In genomic region chr4:168475745-168476144, GRCh38 we compare ENCODE assay signal across 12 cellular contexts. TPM values are rescaled to one million over a fixed set of nuclear protein-coding genes. Genes with fewer than 3 reads are reported as not detected.
A peak's percentile ranks its signal among the peaks of the same experiment; 100 is the strongest.
DNase-seq lines count a peak whose midpoint lies in the region; ATAC-seq, FAIRE-seq and TF ChIP-seq lines count a peak whose summit lies in the region.
"Had no signal": no experiment of that assay in that cellular context is flagged by ENCODE, and none has a peak within 500 bp of the region (broad histone marks: within the 10 kb centered on the region; RNA-seq: fewer than 3 reads in every experiment).

No MANE protein-coding gene starts in this region.

- H3K36me3 ChIP-seq in BE2C (no peaks in the 10 kb centered on the region), keratinocyte (ENCODE audit: control insufficient read depth in 2 of 2, extremely low read depth in 1 of 2, insufficient read depth in 2 of 2, low read length in 2 of 2) (peaks cover 0 to 5% of the 10 kb centered on the region in 2 experiments)

- TF ChIP-seq CTCF in BE2C (IDR thresholded peaks at IDR 0.05; ENCODE audit: low read depth, low read length) = no peak
- TF ChIP-seq CTCF in activated CD8-positive, alpha-beta T cell treated with anti-CD3 and anti-CD28 coated beads for 36 hours (IDR thresholded peaks at IDR 0.05) = no peak
- TF ChIP-seq CTCF in keratinocyte (optimal IDR thresholded peaks at IDR 0.05 in 1 of 3, IDR thresholded peaks at IDR 0.05 in 1 of 3, conservative IDR thresholded peaks at IDR 0.05 in 1 of 3; ENCODE audit: extremely low read depth in 1 of 3, insufficient read depth in 2 of 3, low read length in 3 of 3) = no peak

- H3K9me3 ChIP-seq in BE2C (no peaks in the 10 kb centered on the region), keratinocyte (ENCODE audit: control insufficient read depth, low read depth, low read length) (no peaks in the 10 kb centered on the region)
- H3K9me3 ChIP-seq: neutrophil had no signal

- H3K9ac ChIP-seq in keratinocyte (ENCODE audit: control insufficient read depth, extremely low read depth, insufficient read depth, low read length) = no peak overlapping the region

- POLR2A ChIA-PET in activated CD8-positive, alpha-beta T cell treated with anti-CD3 and anti-CD28 coated beads for 36 hours (lab: Charles Lee) = interaction anchor here (1.4 kb wide), 1 partner anchor 157 kb away, joined by 3 read pairs; the partner anchor contains the start of gene DDX60

- peak; percentile 41 for ATAC-seq in activated CD8-positive, alpha-beta T cell treated with anti-CD3 and anti-CD28 coated beads for 36 hours
- no peak for ATAC-seq in esophagus mucosa

- H3K4me1 ChIP-seq in BE2C (peaks cover 7% of the 10 kb centered on the region), keratinocyte (ENCODE audit: control insufficient read depth, extremely low read depth, insufficient read depth, low read length) (peaks cover 10% of the 10 kb centered on the region)

- no peaks in the 10 kb centered on the region for H3K9me3 Mint-ChIP-seq in activated CD8-positive, alpha-beta T cell treated with anti-CD3 and anti-CD28 coated beads for 36 hours

- peaks cover 13% of the 10 kb centered on the region for H3K36me3 Mint-ChIP-seq in activated CD8-positive, alpha-beta T cell treated with anti-CD3 and anti-CD28 coated beads for 36 hours (ENCODE audit: low read depth)

- no peak overlapping the region for H3K4me3 Mint-ChIP-seq in activated CD8-positive, alpha-beta T cell treated with anti-CD3 and anti-CD28 coated beads for 36 hours

- H3K4me3 ChIP-seq in BE2C (ENCODE audit: low read depth, low read length) (no peak overlapping the region), keratinocyte (ENCODE audit: control insufficient read depth in 2 of 3, extremely low read depth in 1 of 3, insufficient read depth in 2 of 3, low read depth in 1 of 3, low read length in 3 of 3) (no peak overlapping the region)

- DNase-seq in BE2C (peak; percentile 26), ELR (ENCODE audit: low read depth) (peak; percentile 62), keratinocyte (ENCODE audit: low read depth, low spot score) (no peak), NAMALWA (ENCODE audit: low spot score) (no peak), CD1c-positive myeloid dendritic cell (ENCODE audit: extremely low spot score) (no peak)
- DNase-seq in activated CD8-positive, alpha-beta T cell treated with anti-CD3 and anti-CD28 coated beads for 36 hours = peak; percentile 57
- DNase-seq: anterior cingulate cortex, kidney, NCI-H2081 treated with DMSO at 0.1 percent for 48 hours had no signal

- peak overlapping the region; percentile 11 for H3K27ac ChIP-seq in keratinocyte (ENCODE audit: control insufficient read depth, insufficient read depth, low read length)
- H3K27ac ChIP-seq: VCaP had no signal

- dilution Hi-C loops in keratinocyte (cut with MboI; ENCODE audit: extremely low pct_ligation_motif_present, low sequenced_read_pairs) = no loop called here

- no peaks in the 10 kb centered on the region for H3K27me3 ChIP-seq in BE2C
- H3K27me3 ChIP-seq in keratinocyte (ENCODE audit: control insufficient read depth, extremely low read depth, insufficient read depth, low read length) = no peaks in the 10 kb centered on the region
- H3K27me3 ChIP-seq: neutrophil had no signal

- H3K27ac Mint-ChIP-seq in activated CD8-positive, alpha-beta T cell treated with anti-CD3 and anti-CD28 coated beads for 36 hours = no peak overlapping the region

- no peak overlapping the region for H3K4me2 ChIP-seq in keratinocyte (ENCODE audit: control insufficient read depth, extremely low read depth, insufficient read depth, low read depth, low read length)

- CTCF ChIA-PET in activated CD8-positive, alpha-beta T cell treated with anti-CD3 and anti-CD28 coated beads for 36 hours (lab: Charles Lee) = interaction anchor here (1.1 kb wide), 1 partner anchor 36 kb away, joined by 3 read pairs; no protein-coding TSS in a partner anchor

- peaks cover 6% of the 10 kb centered on the region for H3K79me2 ChIP-seq in keratinocyte (ENCODE audit: control insufficient read depth, insufficient read depth, low read length)

- no peaks in the 10 kb centered on the region for H3K27me3 Mint-ChIP-seq in activated CD8-positive, alpha-beta T cell treated with anti-CD3 and anti-CD28 coated beads for 36 hours

- intact Hi-C loops in activated CD8-positive, alpha-beta T cell treated with anti-CD3 and anti-CD28 coated beads for 36 hours (cut with micrococcal nuclease) = no loop called here

- no peak overlapping the region for H2AFZ ChIP-seq in keratinocyte (ENCODE audit: control insufficient read depth, low read length)

- FAIRE-seq in keratinocyte (lab: Jason Lieb, UNC) = peak; percentile 79

- no peaks in the 10 kb centered on the region for H4K20me1 ChIP-seq in keratinocyte (ENCODE audit: control insufficient read depth, extremely low read depth, insufficient read depth, low read length)

- no peaks in the 10 kb centered on the region for H3K9me1 ChIP-seq in keratinocyte (ENCODE audit: control insufficient read depth, extremely low read depth, insufficient read depth, low read length)

- H3K4me1 Mint-ChIP-seq in activated CD8-positive, alpha-beta T cell treated with anti-CD3 and anti-CD28 coated beads for 36 hours (ENCODE audit: low read depth) = peaks cover 46% of the 10 kb centered on the region

RNA-seq across cellular contexts. Expression of gene DDX60L, which starts 4.5 kb away (rescaled TPM):
- polyA plus RNA-seq in BE2C (2012; ENCODE audit: insufficient read depth, insufficient read length, low read depth) = 1.3 TPM
- total RNA-seq in activated CD8-positive, alpha-beta T cell treated with anti-CD3 and anti-CD28 coated beads for 36 hours = 1 to 10 TPM; 7.4 to 7.5 TPM
- 20.9 to 33.6 TPM (median 23.2 TPM) in 3 replicates for polyA plus RNA-seq in keratinocyte
- polyA plus RNA-seq in keratinocyte (2011; ENCODE audit: low read depth) = 3.1 TPM
- 7.2 and 18.2 TPM in 2 replicates for polyA plus RNA-seq in keratinocyte (2011; cell fraction: cytosol; rRNA removed)
- polyA plus RNA-seq in keratinocyte (2011; cell fraction: nucleus; rRNA removed) = 37.2 and 49.9 TPM in 2 replicates
- 2.8 and 19.9 TPM in 2 replicates for polyA plus RNA-seq in keratinocyte (2012; ENCODE audit: low replicate concordance)
- 12.6 to 43.9 TPM (median 28.2 TPM) in 3 replicates for polyA minus RNA-seq in keratinocyte
- 14.4 TPM for polyA minus RNA-seq in keratinocyte (2011; cell fraction: cytosol; rRNA and poly(A)+ RNA removed)
- polyA minus RNA-seq in keratinocyte (2011; cell fraction: nucleus; rRNA and poly(A)+ RNA removed) = 66.7 and 96.2 TPM in 2 replicates
- 4.6 TPM for total RNA-seq in esophagus mucosa

RNA-seq across cellular contexts. Expression of gene PALLD, which starts 21.1 kb away (rescaled TPM):
- 5.5 TPM for polyA plus RNA-seq in BE2C (2012; ENCODE audit: insufficient read depth, insufficient read length, low read depth)
- under 1 TPM; 0.41 to 0.60 TPM for total RNA-seq in activated CD8-positive, alpha-beta T cell treated with anti-CD3 and anti-CD28 coated beads for 36 hours
- 83.5 to 152 TPM (median 136 TPM) in 3 replicates for polyA plus RNA-seq in keratinocyte
- 223 TPM for polyA plus RNA-seq in keratinocyte (2011; ENCODE audit: low read depth)
- polyA plus RNA-seq in keratinocyte (2011; cell fraction: cytosol; rRNA removed) = 142 and 178 TPM in 2 replicates
- 226 and 245 TPM in 2 replicates for polyA plus RNA-seq in keratinocyte (2011; cell fraction: nucleus; rRNA removed)
- 131 and 170 TPM in 2 replicates for polyA plus RNA-seq in keratinocyte (2012; ENCODE audit: low replicate concordance)
- polyA minus RNA-seq in keratinocyte = 116 to 231 TPM (median 181 TPM) in 3 replicates
- 139 TPM for polyA minus RNA-seq in keratinocyte (2011; cell fraction: cytosol; rRNA and poly(A)+ RNA removed)
- 133 and 295 TPM in 2 replicates for polyA minus RNA-seq in keratinocyte (2011; cell fraction: nucleus; rRNA and poly(A)+ RNA removed)
- total RNA-seq in esophagus mucosa = 70.1 TPM

Comparison
In these comparisons a context has a peak if more than half of its experiments do, and no peak if none do; other contexts are left out.
1. DNase-seq: peak in BE2C (single experiment), ELR (single experiment) and activated CD8-positive, alpha-beta T cell treated with anti-CD3 and anti-CD28 coated beads for 36 hours (single experiment); none in keratinocyte (single experiment), NAMALWA (single experiment) and CD1c-positive myeloid dendritic cell (single experiment).
2. RNA of gene PALLD, which starts 21.1 kb away (total RNA-seq): 70.1 TPM in esophagus mucosa (single experiment); 0.41 to 0.60 TPM in activated CD8-positive, alpha-beta T cell treated with anti-CD3 and anti-CD28 coated beads for 36 hours; every median in the first group is over 10 times any median in the second.